In the genomic region with DNA sequence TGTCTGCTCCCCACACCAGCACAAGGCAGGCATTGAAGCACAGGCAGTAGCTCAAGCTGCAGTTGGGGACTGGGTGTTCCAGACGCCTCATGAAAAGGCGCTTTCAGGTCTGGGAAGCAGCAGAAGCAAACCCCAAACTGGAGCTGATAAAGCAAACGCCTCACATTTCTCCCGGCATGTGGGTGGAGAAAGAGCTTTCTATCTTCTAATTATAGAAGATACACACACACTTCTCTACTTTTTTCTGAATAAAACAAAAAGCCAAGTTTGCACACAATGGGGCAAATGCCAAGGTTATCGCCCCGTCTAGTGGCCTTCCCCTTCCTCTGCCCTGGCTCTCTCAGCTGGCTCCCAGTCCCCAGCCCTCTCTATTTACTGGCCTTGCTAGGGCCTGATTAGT, we compare ENCODE assay signal across 15 cellular contexts.
DNase-seq lines count a peak whose midpoint lies in the region; ATAC-seq and TF ChIP-seq lines count a peak whose summit lies in the region.
"Had no signal": no experiment of that assay in that cellular context is flagged by ENCODE, and none has a peak within 500 bp of the region (broad histone marks: within the 10 kb centered on the region; RNA-seq: fewer than 3 reads in every experiment).

No MANE protein-coding gene starts in this region.

- H3K9me3 ChIP-seq in adrenal gland (replicated peaks in 1 of 3) (no peaks in the 10 kb centered on the region), aorta (ENCODE audit: control insufficient read depth, low read length) (no peaks in the 10 kb centered on the region)

- H3K27me3 ChIP-seq in adrenal gland (no peaks in the 10 kb centered on the region), aorta (ENCODE audit: control insufficient read depth in 1 of 2, insufficient read depth in 2 of 2, low read length in 1 of 2) (no peaks in the 10 kb centered on the region)

- ATAC-seq in GM21619 (IDR thresholded peaks at IDR 0.05; ENCODE audit: unreplicated experiment) = no peak
- ATAC-seq in GM18519 (IDR thresholded peaks at IDR 0.05; ENCODE audit: low FRiP score, unreplicated experiment) = no peak
- no peak for ATAC-seq in aorta (ENCODE audit: low FRiP score)
- ATAC-seq: CD8-positive, alpha-beta T cell had no signal

- H3K4me3 ChIP-seq in adrenal gland (no peak overlapping the region), aorta (ENCODE audit: low read length in 2 of 2) (no peak overlapping the region)

- TF ChIP-seq CTCF in adrenal gland (IDR thresholded peaks at IDR 0.05) = no peak

- H3K4me1 ChIP-seq in adrenal gland (replicated peaks in 1 of 2) = peaks cover 0 to 9% of the 10 kb centered on the region in 2 donors
- H3K4me1 ChIP-seq in aorta (ENCODE audit: control insufficient read depth in 1 of 2, insufficient read depth in 2 of 2, low read length in 2 of 2) = no peaks in the 10 kb centered on the region

- TF ChIP-seq POLR2A in adrenal gland (IDR thresholded peaks at IDR 0.05) = no peak

- 43 to 51% (median 47%) methylated on average over 6 of the region's 6 CpGs for WGBS in adrenal gland, 4 donors
- 60 to 68% methylated on average over 6 of the region's 6 CpGs for WGBS in aorta, 2 donors

- intact Hi-C loops in adrenal gland (cut with DNase I) (no loop called here), aorta (cut with DNase I) (no loop called here)

- H3K27ac ChIP-seq in adrenal gland (no peak overlapping the region), substantia nigra (ENCODE audit: low read depth, low read length, poor library complexity, severe bottlenecking) (peak overlapping the region; percentile 82), aorta (ENCODE audit: low read depth in 1 of 2, low read length in 2 of 2) (no peak overlapping the region)
- H3K27ac ChIP-seq: RWPE1 had no signal

- peak in 6 of 7 donors; percentile 13 to 53 (median 30) for DNase-seq in adrenal gland
- DNase-seq in globus pallidus (ENCODE audit: low spot score) = peak; percentile 82
- DNase-seq in middle frontal gyrus (ENCODE audit: extremely low spot score, low spot score) = peak; percentile 52
- peak in 45 of 49 donors; percentile 4 to 86 (median 60) for DNase-seq in substantia nigra (lab: John Stamatoyannopoulos, UW)
- no peak for DNase-seq in aorta
- DNase-seq in AG20443 (ENCODE audit: low spot score) = no peak
- DNase-seq: CD8-positive, alpha-beta T cell; GOT3; KG1; NCI-H1105; NCI-H187; NCI-H446 had no signal

- H3K36me3 ChIP-seq in adrenal gland (replicated peaks in 1 of 2) (no peaks in the 10 kb centered on the region), aorta (ENCODE audit: control insufficient read depth in 1 of 2, insufficient read depth in 2 of 2, low read length in 1 of 2) (no peaks in the 10 kb centered on the region)

Comparison
In these comparisons a context has a peak if more than half of its experiments do, and no peak if none do; other contexts are left out.
1. DNase-seq: peak in adrenal gland (6 of 7), globus pallidus (single experiment), middle frontal gyrus (single experiment) and substantia nigra (45 of 49); none in aorta (0 of 2) and AG20443 (single experiment).